Comparison of ENCODE assay signal across 24 cellular contexts in the genomic region with DNA sequence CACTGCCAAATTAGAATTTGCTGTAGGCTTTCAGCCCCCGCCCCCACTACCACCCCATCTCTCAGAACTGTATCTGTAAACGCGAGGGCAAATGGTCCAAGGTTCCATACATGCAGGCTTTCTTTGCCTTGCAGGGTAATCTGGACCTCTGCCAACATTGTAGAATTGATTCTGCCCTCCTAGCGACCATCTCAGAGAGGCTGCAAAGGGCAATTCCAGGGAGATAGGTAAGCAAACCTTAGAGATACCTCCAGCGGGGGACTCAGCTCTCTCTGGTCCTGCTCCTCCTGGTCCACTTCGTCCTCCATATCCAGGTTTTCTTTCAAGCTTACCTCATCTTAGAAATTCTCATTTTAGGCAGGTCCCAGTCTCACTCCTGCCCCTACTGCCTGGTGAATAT.
A peak's percentile ranks its signal among the peaks of the same experiment; 100 is the strongest.
DNase-seq lines count a peak whose midpoint lies in the region; ATAC-seq lines count a peak whose summit lies in the region.
"Had no signal": no experiment of that assay in that cellular context is flagged by ENCODE, and none has a peak within 500 bp of the region (broad histone marks: within the 10 kb centered on the region; RNA-seq: fewer than 3 reads in every experiment).

No MANE protein-coding gene starts in this region.

- peak; percentile 22 for ATAC-seq in left lobe of liver
- no peak for ATAC-seq in HG03108 (IDR thresholded peaks at IDR 0.05; ENCODE audit: unreplicated experiment)
- no peak for ATAC-seq in GM18519 (IDR thresholded peaks at IDR 0.05; ENCODE audit: low FRiP score, unreplicated experiment)
- ATAC-seq: left colon; PC-3; stimulated activated effector memory CD8-positive, alpha-beta T cell treated with anti-CD3 and anti-CD28 coated beads, Interleukin-12 subunit alpha, Interleukin-12 subunit beta, amount 100 ng/mL, for 72 hours had no signal

- in situ Hi-C loops in G401 (cut with HindIII; ENCODE audit: low sequenced_read_pairs) = loop anchor here (10.0 kb wide), 1 partner anchor 56 kb away; no protein-coding TSS in a partner anchor

- peak in 2 of 3 experiments; percentile 1 to 25 for DNase-seq in NCI-H1417 (lab: John Stamatoyannopoulos, UW)
- DNase-seq in NCI-H1417 treated with DMSO at 0.1 percent for 48 hours (lab: John Stamatoyannopoulos, UW) = no peak
- peak; percentile 26 for DNase-seq in G401 (ENCODE audit: low spot score)
- DNase-seq in OCI-M1 (lab: John Stamatoyannopoulos, UW) = peak; percentile 18
- no peak for DNase-seq in left lobe of liver (ENCODE audit: low spot score)
- no peak for DNase-seq in epidermal melanocyte (ENCODE audit: insufficient read length, low spot score)
- DNase-seq: 8988T; activated gamma-delta T cell; activated naive CD8-positive, alpha-beta T cell treated with anti-CD3 and anti-CD28 coated beads for 36 hours; activated T-cell treated with anti-CD3 and anti-CD28 coated beads, Interleukin-2, amount 50 U/mL, for 24 hours; aorta; GOT3; hypothalamus; Karpas-422; left colon; mammary epithelial cell; NCI-H1694 treated with DMSO at 0.1 percent for 48 hours; NCI-H226; nephron progenitor cell; PC-3; trophoblast cell had no signal

Comparison
In these comparisons a context has a peak if more than half of its experiments do, and no peak if none do; other contexts are left out.
1. DNase-seq: peak in NCI-H1417 (2 of 3), G401 (single experiment) and OCI-M1 (single experiment); none in NCI-H1417 treated with DMSO at 0.1 percent for 48 hours (single experiment), left lobe of liver (single experiment) and epidermal melanocyte (single experiment).